ENCODE assay signal across 27 cellular contexts in the genomic region with DNA sequence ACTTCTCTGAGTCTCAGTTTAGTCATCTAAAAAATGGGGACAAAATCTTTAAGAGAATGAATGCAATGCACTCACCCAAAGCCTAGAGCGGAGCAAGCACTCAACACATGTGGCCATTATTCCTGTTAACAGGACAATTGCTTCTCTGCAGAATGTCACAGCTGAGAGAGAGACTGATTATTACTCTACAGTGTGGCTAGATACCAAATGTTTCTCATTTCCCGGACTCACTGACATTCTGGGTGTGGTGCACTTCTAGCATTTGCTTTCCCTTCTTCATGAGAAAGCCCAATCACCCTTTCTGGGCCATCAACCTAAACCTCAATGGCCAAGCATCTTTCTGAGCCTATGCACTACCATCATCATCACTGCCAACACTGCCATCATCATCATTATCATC.
"Had no signal": no experiment of that assay in that cellular context is flagged by ENCODE, and none has a peak within 500 bp of the region (broad histone marks: within the 10 kb centered on the region; RNA-seq: fewer than 3 reads in every experiment).

No MANE protein-coding gene starts in this region.

- FAIRE-seq: islet of Langerhans, kidney, small intestine had no signal

- H3K4me3 ChIP-seq: left lung, lower lobe of right lung, neural progenitor cell, ovary, prostate gland, spleen, suprapubic skin, thoracic aorta, tibial artery, upper lobe of left lung, vagina had no signal

- H3K36me3 ChIP-seq: left lung, lower lobe of right lung, neural progenitor cell, ovary, prostate gland, spleen, suprapubic skin, thoracic aorta, tibial artery, upper lobe of left lung, vagina had no signal

- H3K4me2 ChIP-seq: neural progenitor cell had no signal

- DNase-seq: hypothalamus; immature natural killer cell; kidney; left colon; left lung; lower lobe of right lung; mammary epithelial cell; mesenchymal stem cell; naive B cell; natural killer cell; nephron progenitor cell; ovary; posterior cingulate gyrus; retina; right cardiac atrium; small intestine; spleen; stimulated activated CD4-positive, alpha-beta T cell treated with anti-CD3 and anti-CD28 coated beads, Interleukin-4, amount 100 ng/mL, for 24 hours; stimulated activated naive CD4-positive, alpha-beta T cell; tibial artery; upper lobe of left lung had no signal

- H3K27me3 ChIP-seq: left lung, neural progenitor cell, ovary, spleen, suprapubic skin, tibial artery, upper lobe of left lung, vagina had no signal

- H3K9me3 ChIP-seq: lower lobe of right lung, ovary, prostate gland, suprapubic skin, thoracic aorta, tibial artery, upper lobe of left lung, vagina had no signal

- H3K9ac ChIP-seq: neural progenitor cell had no signal

- H3K4me1 ChIP-seq: left lung, lower lobe of right lung, prostate gland, spleen, suprapubic skin, tibial artery, upper lobe of left lung, vagina had no signal

- H2AFZ ChIP-seq: neural progenitor cell had no signal

- H3K27ac ChIP-seq: left lung, lower lobe of right lung, neural progenitor cell, ovary, prostate gland, spleen, suprapubic skin, thoracic aorta, tibial artery, upper lobe of left lung, vagina had no signal
